ENCODE assay signal across 2 cellular contexts in the genomic region with DNA sequence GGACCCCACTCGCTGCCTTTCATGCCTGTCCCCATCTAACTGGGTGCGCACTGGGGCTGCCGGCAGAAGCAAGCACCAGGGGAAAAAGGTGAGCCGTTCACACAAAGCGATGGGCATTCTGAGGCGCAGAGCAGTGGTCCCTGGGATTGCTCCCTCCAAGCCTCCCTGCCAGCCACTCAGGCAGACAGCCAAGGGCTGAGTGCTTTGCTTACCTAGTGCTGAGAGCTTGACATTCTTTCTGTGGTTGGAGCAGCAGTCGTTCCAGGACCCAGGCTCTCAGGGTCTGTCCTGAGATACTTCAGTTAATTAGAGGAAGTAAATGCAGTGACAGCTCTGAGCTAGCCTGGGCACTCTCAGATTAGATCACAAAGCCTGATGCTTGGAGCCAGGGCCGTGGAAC.
TF ChIP-seq lines count a peak whose summit lies in the region.

No MANE protein-coding gene starts in this region.

TF ChIP-seq in IMR-90, 13 proteins besides CTCF, POLR2A, EP300 and RAD21:
- TF ChIP-seq MAZ (IDR thresholded peaks at IDR 0.05; ENCODE audit: borderline replicate concordance, low read depth, low read length) (no peak), NFE2L2 (IDR thresholded peaks at IDR 0.05; ENCODE audit: low read depth, low read length) (no peak), BHLHE40 (IDR thresholded peaks at IDR 0.05; ENCODE audit: low read depth, low read length) (no peak), SMC3 (IDR thresholded peaks at IDR 0.05; ENCODE audit: low read depth, low read length) (no peak), RCOR1 (IDR thresholded peaks at IDR 0.05; ENCODE audit: insufficient replicate concordance, low read length) (no peak), MXI1 (IDR thresholded peaks at IDR 0.05; ENCODE audit: borderline replicate concordance, low read depth, low read length) (no peak)

TF ChIP-seq in K562, 482 proteins besides CTCF, POLR2A, EP300 and RAD21:
- no peak for TF ChIP-seq YY1 (IDR thresholded peaks at IDR 0.05; ENCODE audit: borderline replicate concordance in 1 of 3, control insufficient read depth in 1 of 3, extremely low read depth in 1 of 3, insufficient read depth in 3 of 3, insufficient read length in 1 of 3, insufficient replicate concordance in 2 of 3, low read depth in 1 of 3, low read length in 2 of 3)
- peak; percentile 91 for TF ChIP-seq ZKSCAN3 (CRISPR knock-in tag; IDR thresholded peaks at IDR 0.05)
